ENCODE assay signal across 25 cellular contexts in the genomic region with DNA sequence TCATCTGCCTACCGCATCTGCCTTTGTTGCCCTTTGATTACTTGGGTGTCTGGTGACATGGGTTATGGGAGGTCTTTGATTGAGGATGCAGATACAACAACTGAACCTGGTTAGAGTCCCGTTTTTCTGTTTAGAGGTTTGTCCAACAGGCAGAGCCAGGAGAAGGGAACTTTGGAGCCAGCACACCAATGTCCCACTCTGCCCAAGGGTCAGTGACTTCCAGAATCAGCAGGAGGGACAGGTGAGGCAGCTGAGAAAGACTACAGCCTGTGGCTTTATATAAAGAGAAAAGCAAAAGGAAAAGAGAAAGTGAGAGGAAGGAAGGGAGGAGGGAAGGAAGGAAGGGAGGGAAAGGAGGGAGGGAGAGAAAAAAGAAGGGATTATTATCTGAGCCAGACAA.
"Had no signal": no experiment of that assay in that cellular context is flagged by ENCODE, and none has a peak within 500 bp of the region (broad histone marks: within the 10 kb centered on the region; RNA-seq: fewer than 3 reads in every experiment).

No MANE protein-coding gene starts in this region.

- H3K27ac Mint-ChIP-seq: activated naive CD4-positive, alpha-beta T cell treated with anti-CD3 and anti-CD28 coated beads for 36 hours; activated naive CD8-positive, alpha-beta T cell treated with anti-CD3 and anti-CD28 coated beads, Interleukin-2, amount 10 ng/mL, durations not matched to agents 7 days and 5 days; stimulated activated naive B cell treated with anti-CD40 and anti-IgM and Interleukin-4, amounts not matched to agents 10 μg/mL and 1 μg/mL and 100 μg/mL, for 72 hours; T-cell had no signal

- H3K4me3 ChIP-seq: heart left ventricle, left ventricle myocardium inferior, testis, vagina had no signal

- H3K36me3 ChIP-seq: heart left ventricle, left ventricle myocardium inferior, vagina had no signal

- H3K4me1 Mint-ChIP-seq: activated naive CD8-positive, alpha-beta T cell treated with anti-CD3 and anti-CD28 coated beads, Interleukin-2, amount 10 ng/mL, durations not matched to agents 7 days and 5 days; stimulated activated naive B cell treated with anti-CD40 and anti-IgM and Interleukin-4, amounts not matched to agents 10 μg/mL and 1 μg/mL and 100 μg/mL, for 72 hours had no signal

- H3K9me3 Mint-ChIP-seq: activated naive CD4-positive, alpha-beta T cell treated with anti-CD3 and anti-CD28 coated beads for 36 hours; activated naive CD8-positive, alpha-beta T cell treated with anti-CD3 and anti-CD28 coated beads, Interleukin-2, amount 10 ng/mL, durations not matched to agents 7 days and 5 days; activated T-cell treated with anti-CD3 and anti-CD28 coated beads, Interleukin-2, amount 50 U/mL, for 72 hours; T-cell had no signal

- ATAC-seq: heart left ventricle; sciatic nerve; stimulated activated naive B cell treated with anti-CD40 and anti-IgM and Interleukin-4, amounts not matched to agents 10 μg/mL and 1 μg/mL and 100 μg/mL, for 72 hours; T-cell had no signal

- DNase-seq: activated CD4-positive, alpha-beta T cell treated with anti-CD3 and anti-CD28 coated beads, Interleukin-2, amount 50 U/mL, for 4 hours; activated CD8-positive, alpha-beta memory T cell treated with anti-CD3 and anti-CD28 coated beads for 24 hours; activated CD8-positive, alpha-beta memory T cell treated with anti-CD3 and anti-CD28 coated beads, Interleukin-2, amount 50 U/mL, for 4 hours; activated effector memory CD4-positive, alpha-beta T cell treated with Interleukin-2 at 50 U/mL for 16 hours; activated naive CD4-positive, alpha-beta T cell treated with anti-CD3 and anti-CD28 coated beads for 36 hours; activated naive CD8-positive, alpha-beta T cell treated with anti-CD3 and anti-CD28 coated beads, Interleukin-2, amount 10 ng/mL, durations not matched to agents 7 days and 5 days; amniotic stem cell; cerebellar nuclear complex; cortex of kidney; heart left ventricle; kidney glomerular epithelial cell; left ventricle myocardium inferior; mammary epithelial cell; occipital lobe; small intestine; stimulated activated naive B cell treated with anti-CD40 and anti-IgM and Interleukin-4, amounts not matched to agents 10 μg/mL and 1 μg/mL and 100 μg/mL, for 72 hours; T-cell; testis had no signal

- H3K4me3 Mint-ChIP-seq: activated naive CD4-positive, alpha-beta T cell treated with anti-CD3 and anti-CD28 coated beads for 36 hours; activated naive CD8-positive, alpha-beta T cell treated with anti-CD3 and anti-CD28 coated beads, Interleukin-2, amount 10 ng/mL, durations not matched to agents 7 days and 5 days; stimulated activated naive B cell treated with anti-CD40 and anti-IgM and Interleukin-4, amounts not matched to agents 10 μg/mL and 1 μg/mL and 100 μg/mL, for 72 hours; T-cell had no signal

- H3K4me1 ChIP-seq: heart left ventricle, left ventricle myocardium inferior, testis had no signal

- H3K27ac ChIP-seq: heart left ventricle, left ventricle myocardium inferior, testis, vagina had no signal

- H3K9me3 ChIP-seq: heart left ventricle, left ventricle myocardium inferior, testis, vagina had no signal

- H3K27me3 ChIP-seq: testis, vagina had no signal

- FAIRE-seq: bronchial epithelial cell, endometrium, small intestine, TTC549 had no signal

- H3K36me3 Mint-ChIP-seq: activated naive CD8-positive, alpha-beta T cell treated with anti-CD3 and anti-CD28 coated beads, Interleukin-2, amount 10 ng/mL, durations not matched to agents 7 days and 5 days; stimulated activated naive B cell treated with anti-CD40 and anti-IgM and Interleukin-4, amounts not matched to agents 10 μg/mL and 1 μg/mL and 100 μg/mL, for 72 hours; T-cell; type B pancreatic cell had no signal
